In the genomic region with DNA sequence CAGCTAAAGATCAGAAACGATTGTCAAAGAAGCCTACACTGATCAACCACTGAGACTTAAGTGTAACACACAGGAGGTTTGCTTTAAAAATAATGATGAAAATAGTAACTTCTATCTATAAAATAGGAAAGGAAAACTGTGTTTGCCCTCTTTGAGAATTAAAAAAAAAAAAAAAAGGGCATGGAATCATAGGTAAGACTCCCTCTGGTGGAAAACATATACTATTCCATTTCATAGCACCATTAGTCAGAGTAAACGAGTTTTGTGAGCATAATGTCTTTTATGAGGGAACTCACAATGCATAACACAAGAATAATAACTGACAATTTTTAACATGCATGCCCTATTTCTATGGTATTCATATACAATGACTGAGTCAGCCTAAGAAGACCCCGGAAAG, we compare ENCODE assay signal across 7 cellular contexts. TPM values are rescaled to one million over a fixed set of nuclear protein-coding genes. Genes with fewer than 3 reads are reported as not detected.
DNase-seq lines count a peak whose midpoint lies in the region; ATAC-seq, FAIRE-seq and TF ChIP-seq lines count a peak whose summit lies in the region.

No MANE protein-coding gene starts in this region.

- ATAC-seq in activated CD4-positive, CD25-positive, alpha-beta regulatory T cell treated with anti-CD3 and anti-CD28 coated beads, Interleukin-2, amount 50 U/mL, for 24 hours, result no peak
- no peak for ATAC-seq in GM21717 (IDR thresholded peaks at IDR 0.05; ENCODE audit: unreplicated experiment)

- H3K27ac ChIP-seq in osteoblast (ENCODE audit: low read depth, low read length), result no peak overlapping the region

- FAIRE-seq in bronchial epithelial cell (lab: Jason Lieb, UNC), result no peak

- no peaks in the 10 kb centered on the region for H3K9me3 ChIP-seq in osteoblast (ENCODE audit: low read depth, low read length)

- H3K4me2 ChIP-seq in osteoblast (ENCODE audit: insufficient read depth, low read length), result no peak overlapping the region

- H3K36me3 ChIP-seq in bronchial epithelial cell (ENCODE audit: control insufficient read depth, insufficient read depth, low read length), result peaks cover 3% of the 10 kb centered on the region
- peaks cover 31% of the 10 kb centered on the region for H3K36me3 ChIP-seq in osteoblast (ENCODE audit: insufficient read depth, low read length)

- H2AFZ ChIP-seq in osteoblast (ENCODE audit: low read length), result no peak overlapping the region

- no peak overlapping the region for H3K4me3 ChIP-seq in bronchial epithelial cell (ENCODE audit: low read depth, low read length)
- no peak overlapping the region for H3K4me3 ChIP-seq in osteoblast (ENCODE audit: insufficient read depth, low read length)

- TF ChIP-seq CTCF in GM12873 (IDR thresholded peaks at IDR 0.05; ENCODE audit: insufficient read depth, low read depth, low read length, missing control alignments), result peak; percentile 29
- TF ChIP-seq CTCF in bronchial epithelial cell (IDR thresholded peaks at IDR 0.05; ENCODE audit: insufficient read depth, low read length, severe bottlenecking), result no peak
- TF ChIP-seq CTCF in osteoblast (IDR thresholded peaks at IDR 0.05; ENCODE audit: extremely low read depth, low read depth, low read length), result peak; percentile 56

- no peaks in the 10 kb centered on the region for H4K20me1 ChIP-seq in osteoblast (ENCODE audit: insufficient read depth, low read length)

- no peaks in the 10 kb centered on the region for H3K79me2 ChIP-seq in osteoblast (ENCODE audit: insufficient read depth, low read length)

- DNase-seq in NCI-H1417 treated with DMSO at 0.1 percent for 48 hours (lab: John Stamatoyannopoulos, UW), result peak; percentile 26
- DNase-seq in bronchial epithelial cell (ENCODE audit: low read depth), result peak; percentile 49
- DNase-seq in osteoblast (ENCODE audit: insufficient read length, low spot score, missing footprints), result peak; percentile 58
- DNase-seq in NCI-H187 treated with DMSO at 0.1 percent for 48 hours (lab: John Stamatoyannopoulos, UW), result no peak

- H3K27me3 ChIP-seq in bronchial epithelial cell (ENCODE audit: control insufficient read depth, insufficient read depth, low read length) (no peaks in the 10 kb centered on the region), osteoblast (ENCODE audit: insufficient read depth, low read length) (no peaks in the 10 kb centered on the region)

- peaks cover 7% of the 10 kb centered on the region for H3K4me1 ChIP-seq in osteoblast (ENCODE audit: insufficient read depth, low read length)

RNA-seq across cellular contexts. Expression of a gene that starts 36.3 kb away (rescaled TPM):
- total RNA-seq in bronchial epithelial cell (112 and 130 TPM in 2 replicates), osteoblast (239 and 245 TPM in 2 replicates)
